Comparison of ENCODE assay signal across 24 cellular contexts in the genomic region with DNA sequence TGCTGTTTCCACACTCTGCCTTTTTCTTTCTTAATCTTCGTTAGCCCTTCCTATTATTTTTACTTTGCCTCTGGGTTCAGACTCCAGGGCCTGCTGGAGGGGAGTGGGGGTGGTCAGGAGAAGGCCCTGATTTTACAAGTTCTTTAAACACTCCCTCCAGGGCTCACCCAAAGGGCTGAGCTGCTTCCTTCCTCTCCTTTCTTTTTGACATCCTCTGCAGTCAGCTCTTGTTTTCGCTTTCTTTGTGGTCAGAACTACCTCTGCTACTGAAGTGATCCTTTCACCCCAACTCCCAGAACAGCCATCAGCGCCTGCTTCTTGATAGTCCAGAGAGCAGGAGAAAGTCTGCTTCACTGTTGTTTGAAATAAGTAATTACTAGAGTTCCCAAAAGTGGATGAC.
DNase-seq lines count a peak whose midpoint lies in the region; ATAC-seq and TF ChIP-seq lines count a peak whose summit lies in the region.
"Had no signal": no experiment of that assay in that cellular context is flagged by ENCODE, and none has a peak within 500 bp of the region (broad histone marks: within the 10 kb centered on the region; RNA-seq: fewer than 3 reads in every experiment).

No MANE protein-coding gene starts in this region.

- peaks cover 6% of the 10 kb centered on the region for H3K4me1 Mint-ChIP-seq in nephron progenitor cell
- H3K4me1 Mint-ChIP-seq: natural killer cell had no signal

- H3K36me3 Mint-ChIP-seq in nephron progenitor cell (ENCODE audit: low read depth): no peaks in the 10 kb centered on the region
- H3K36me3 Mint-ChIP-seq: activated naive CD8-positive, alpha-beta T cell; natural killer cell had no signal

- ATAC-seq in GM19025 (IDR thresholded peaks at IDR 0.05; ENCODE audit: low read depth, unreplicated experiment): peak; percentile 50
- ATAC-seq in GM21717 (IDR thresholded peaks at IDR 0.05; ENCODE audit: unreplicated experiment): peak; percentile 77
- peak; percentile 77 for ATAC-seq in HG03442 (IDR thresholded peaks at IDR 0.05; ENCODE audit: unreplicated experiment)
- ATAC-seq: HepG2, lower lobe of right lung, natural killer cell, psoas muscle, upper lobe of right lung had no signal

- H3K27me3 Mint-ChIP-seq in nephron progenitor cell (ENCODE audit: low read depth, poor library complexity): peaks cover 6% of the 10 kb centered on the region
- H3K27me3 Mint-ChIP-seq: activated naive CD8-positive, alpha-beta T cell; stimulated activated naive CD8-positive, alpha-beta T cell treated with anti-CD3 and anti-CD28 coated beads, Interleukin-15, Interleukin-2, amounts not matched to agents 100 ng/mL and 50 ng/mL, for 24 hours had no signal

- no peak for DNase-seq in nephron progenitor cell
- no peak for DNase-seq in stimulated activated naive CD4-positive, alpha-beta T cell treated with Interleukin-2 at 50 U/mL for 16 hours (lab: John Stamatoyannopoulos, UW)
- DNase-seq in occipital lobe (lab: John Stamatoyannopoulos, UW): no peak
- no peak for DNase-seq in activated T-cell treated with anti-CD3 and anti-CD28 coated beads, Interleukin-2, amount 50 U/mL, for 1 hour
- DNase-seq in stimulated activated CD4-positive, alpha-beta T cell treated with anti-CD3 and anti-CD28 coated beads, Interleukin-4, amount 100 ng/mL, for 24 hours: no peak
- DNase-seq: BE2C; brain microvascular endothelial cell; DMS53; lower lobe of right lung; MG63; natural killer cell; NCI-H187; NCI-H446 treated with DMSO at 0.1 percent for 48 hours; psoas muscle; SHP77; stimulated activated CD4-positive, alpha-beta T cell treated with anti-CD3 and anti-CD28 coated beads, Interleukin-12 subunit alpha, Interleukin-12 subunit beta, amount 100 ng/mL, for 4 hours; upper lobe of right lung had no signal

- peak overlapping the region; percentile 74 for H3K27ac Mint-ChIP-seq in nephron progenitor cell
- H3K27ac Mint-ChIP-seq: activated naive CD8-positive, alpha-beta T cell; natural killer cell; stimulated activated naive CD8-positive, alpha-beta T cell treated with anti-CD3 and anti-CD28 coated beads, Interleukin-15, Interleukin-2, amounts not matched to agents 100 ng/mL and 50 ng/mL, for 24 hours; T-helper 1 cell treated with Interleukin-12 subunit alpha and Interleukin-12 subunit beta and Interleukin-4 antibody, amounts not matched to agents 30 μg/mL and 1 μg/mL, for 36 hours had no signal

- no peak for TF ChIP-seq CTCF in nephron progenitor cell (IDR thresholded peaks at IDR 0.05)

- H3K9me3 Mint-ChIP-seq in nephron progenitor cell: no peaks in the 10 kb centered on the region
- H3K9me3 Mint-ChIP-seq: stimulated activated naive CD8-positive, alpha-beta T cell treated with anti-CD3 and anti-CD28 coated beads, Interleukin-15, Interleukin-2, amounts not matched to agents 100 ng/mL and 50 ng/mL, for 24 hours; T-helper 1 cell treated with Interleukin-12 subunit alpha and Interleukin-12 subunit beta and Interleukin-4 antibody, amounts not matched to agents 30 μg/mL and 1 μg/mL, for 36 hours had no signal

- no peak overlapping the region for H3K4me3 Mint-ChIP-seq in nephron progenitor cell
- H3K4me3 Mint-ChIP-seq: activated naive CD8-positive, alpha-beta T cell; natural killer cell; stimulated activated naive CD8-positive, alpha-beta T cell treated with anti-CD3 and anti-CD28 coated beads, Interleukin-15, Interleukin-2, amounts not matched to agents 100 ng/mL and 50 ng/mL, for 24 hours; T-helper 1 cell treated with Interleukin-12 subunit alpha and Interleukin-12 subunit beta and Interleukin-4 antibody, amounts not matched to agents 30 μg/mL and 1 μg/mL, for 36 hours had no signal
